In the genomic region with DNA sequence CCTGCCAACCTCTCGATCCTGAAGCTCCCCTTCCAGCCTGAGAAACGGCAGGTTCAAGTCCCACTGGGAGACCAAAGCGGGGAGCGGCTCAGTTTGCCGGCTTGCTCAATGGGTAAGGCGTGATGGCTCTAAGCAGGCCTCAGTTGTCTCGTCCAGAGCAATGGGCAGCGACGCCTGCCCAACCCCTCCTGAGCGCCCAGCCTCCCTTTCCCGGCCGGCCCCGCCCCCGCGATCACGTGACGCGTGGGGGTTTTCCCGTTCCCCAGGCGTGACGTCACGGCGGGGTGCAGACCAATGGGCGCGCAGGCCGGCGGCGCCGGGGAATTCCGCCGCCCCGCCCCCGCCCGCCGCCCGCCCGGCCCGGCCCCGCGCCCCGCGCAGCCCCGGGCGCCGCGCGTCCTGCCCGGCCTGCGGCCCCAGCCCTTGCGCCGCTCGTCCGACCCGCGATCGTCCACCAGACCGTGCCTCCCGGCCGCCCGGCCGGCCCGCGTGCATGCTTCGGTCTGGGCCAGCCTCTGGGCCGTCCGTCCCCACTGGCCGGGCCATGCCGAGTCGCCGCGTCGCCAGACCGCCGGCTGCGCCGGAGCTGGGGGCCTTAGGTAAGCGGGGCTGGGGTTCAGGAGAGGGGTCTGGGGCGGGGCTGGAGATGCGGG, we compare ENCODE assay signal across 8 cellular contexts.
A peak's percentile ranks its signal among the peaks of the same experiment; 100 is the strongest.
DNase-seq lines count a peak whose midpoint lies in the region; ATAC-seq and TF ChIP-seq lines count a peak whose summit lies in the region.

RELB (plus strand) TSS at position 378 of the 653 bp plus-strand sequence; CDS start at position 494, 116 bp downstream.

- peak within 1 kb of the TSS; percentile 96 for H3K27ac ChIP-seq in layer of hippocampus (ENCODE audit: low read depth, low read length)

- peak; percentile 51 for ATAC-seq in HG03175 (IDR thresholded peaks at IDR 0.05; ENCODE audit: unreplicated experiment)

- no peak for TF ChIP-seq CTCF in choroid plexus epithelial cell (conservative IDR thresholded peaks at IDR 0.05; ENCODE audit: low read depth, low read length)

- DNase-seq in AG08396 (ENCODE audit: low spot score), result peak; percentile 99
- peak; percentile 88 for DNase-seq in NCI-H345 (lab: John Stamatoyannopoulos, UW)
- DNase-seq in activated CD4-positive, alpha-beta T cell treated with anti-CD3 and anti-CD28 coated beads for 4 hours, result peak; percentile 97 to 98
- peak; percentile 93 for DNase-seq in choroid plexus epithelial cell (ENCODE audit: low read depth)
- DNase-seq in stimulated activated CD4-positive, alpha-beta T cell treated with anti-CD3 and anti-CD28 coated beads, Interleukin-1b, Interleukin-23, amount 100 ng/mL, for 1 hour (ENCODE audit: low read depth in 2 of 2), result peak; percentile 92 to 97

- in situ Hi-C loops in GM18951 (cut with MboI; ENCODE audit: low sequenced_read_pairs, unreplicated experiment), result no loop called here

- H3K4me3 ChIP-seq in choroid plexus epithelial cell (ENCODE audit: low read depth, low read length), result peak within 1 kb of the TSS; percentile 80

- peak; percentile 70 for TF ChIP-seq POLR2A in GM18951 (IDR thresholded peaks at IDR 0.05; ENCODE audit: extremely low read depth, insufficient read depth, insufficient read length)

- no peaks in the 10 kb centered on the region for H3K27me3 ChIP-seq in layer of hippocampus (ENCODE audit: control insufficient read depth, insufficient read depth, low read length)

Comparison
In these comparisons a context has a peak if more than half of its experiments do, and no peak if none do; other contexts are left out.
1. Peak in every context shown above with its lines: DNase-seq, ATAC-seq, H3K4me3 ChIP-seq and H3K27ac ChIP-seq.